10 cellular contexts compared by ENCODE assay signal in genomic region chr20:49297605-49298530, GRCh38. TPM values are rescaled to one million over a fixed set of nuclear protein-coding genes. Genes with fewer than 3 reads are reported as not detected.
DNase-seq lines count a peak whose midpoint lies in the region; ATAC-seq, FAIRE-seq and TF ChIP-seq lines count a peak whose summit lies in the region.
"Had no signal": no experiment of that assay in that cellular context is flagged by ENCODE, and none has a peak within 500 bp of the region (broad histone marks: within the 10 kb centered on the region; RNA-seq: fewer than 3 reads in every experiment).

No MANE protein-coding gene starts in this region.

- H3K4me3 Mint-ChIP-seq in activated CD4-positive, alpha-beta memory T cell treated with anti-CD3 and anti-CD28 coated beads for 36 hours = no peak overlapping the region
- no peak overlapping the region for H3K4me3 Mint-ChIP-seq in memory B cell

- intact Hi-C loops in activated CD4-positive, alpha-beta memory T cell treated with anti-CD3 and anti-CD28 coated beads for 36 hours (cut with micrococcal nuclease) = no loop called here

- no peak for TF ChIP-seq CTCF in HEK293 (tag by site-specific recombination; IDR thresholded peaks at IDR 0.05)

- no peaks in the 10 kb centered on the region for H3K4me1 ChIP-seq in HEK293 (ENCODE audit: control insufficient read depth, insufficient read depth, low read length)
- H3K4me1 ChIP-seq: parathyroid adenoma had no signal

- FAIRE-seq in frontal cortex (lab: Jason Lieb, UNC) = no peak

- H3K27me3 Mint-ChIP-seq in activated CD4-positive, alpha-beta memory T cell treated with anti-CD3 and anti-CD28 coated beads for 36 hours = no peaks in the 10 kb centered on the region
- H3K27me3 Mint-ChIP-seq in memory B cell = no peaks in the 10 kb centered on the region

- H3K36me3 ChIP-seq in HEK293 (ENCODE audit: control insufficient read depth in 2 of 2, insufficient read depth in 1 of 2, low read length in 2 of 2) = peaks cover 0 to 12% of the 10 kb centered on the region in 2 experiments; a peak in 2 of 3 replicates

- peak; percentile 60 for DNase-seq in CD1c-positive myeloid dendritic cell (ENCODE audit: extremely low spot score)
- DNase-seq in activated CD4-positive, alpha-beta memory T cell treated with anti-CD3 and anti-CD28 coated beads for 36 hours = no peak
- DNase-seq in memory B cell (ENCODE audit: low spot score in 2 of 2) = no peak
- no peak for DNase-seq in frontal cortex (ENCODE audit: low spot score in 2 of 2)
- DNase-seq in NCI-H187 treated with DMSO at 0.1 percent for 48 hours (lab: John Stamatoyannopoulos, UW) = no peak
- DNase-seq in amniotic stem cell (lab: John Stamatoyannopoulos, UW) = no peak
- no peak for DNase-seq in kidney glomerular epithelial cell (lab: John Stamatoyannopoulos, UW)
- DNase-seq: stimulated activated CD4-positive, alpha-beta T cell treated with anti-CD3 and anti-CD28 coated beads, Interleukin-2, amount 100 ng/mL, for 24 hours had no signal

- peaks cover 5% of the 10 kb centered on the region for H3K9me3 Mint-ChIP-seq in activated CD4-positive, alpha-beta memory T cell treated with anti-CD3 and anti-CD28 coated beads for 36 hours
- H3K9me3 Mint-ChIP-seq in memory B cell = peaks cover 5% of the 10 kb centered on the region

- POLR2A ChIA-PET in HEK293 (lab: Yijun Ruan, JAX) = interaction anchor here (1.6 kb wide), 1 partner anchor 16 kb away, joined by 3 read pairs; no protein-coding TSS in a partner anchor
- POLR2A ChIA-PET in activated CD4-positive, alpha-beta memory T cell treated with anti-CD3 and anti-CD28 coated beads for 36 hours (lab: Charles Lee) = no interaction called here

- no peak overlapping the region for H3K27ac ChIP-seq in HEK293 (ENCODE audit: extremely low read depth, low read depth, low read length)
- H3K27ac ChIP-seq: parathyroid adenoma had no signal

- CTCF ChIA-PET in HEK293 (lab: Yijun Ruan, JAX) = no interaction called here
- CTCF ChIA-PET in activated CD4-positive, alpha-beta memory T cell treated with anti-CD3 and anti-CD28 coated beads for 36 hours (lab: Charles Lee) = no interaction called here

- H3K36me3 Mint-ChIP-seq in activated CD4-positive, alpha-beta memory T cell treated with anti-CD3 and anti-CD28 coated beads for 36 hours = peaks cover 23% of the 10 kb centered on the region
- H3K36me3 Mint-ChIP-seq in memory B cell = peaks cover 15% of the 10 kb centered on the region

- peak; percentile 29 for ATAC-seq in memory B cell (ENCODE audit: low read depth)

- peak overlapping the region; percentile 74 for H3K27ac Mint-ChIP-seq in activated CD4-positive, alpha-beta memory T cell treated with anti-CD3 and anti-CD28 coated beads for 36 hours
- H3K27ac Mint-ChIP-seq in memory B cell = no peak overlapping the region

- H3K4me3 ChIP-seq in HEK293 (ENCODE audit: low read depth, low read length) = no peak overlapping the region

- H3K4me1 Mint-ChIP-seq in activated CD4-positive, alpha-beta memory T cell treated with anti-CD3 and anti-CD28 coated beads for 36 hours (ENCODE audit: low read depth) = peaks cover 9% of the 10 kb centered on the region
- peaks cover 3% of the 10 kb centered on the region for H3K4me1 Mint-ChIP-seq in memory B cell

- H3K9me3 ChIP-seq in HEK293 (ENCODE audit: control insufficient read depth, insufficient read depth, low read depth, low read length) = no peaks in the 10 kb centered on the region

TF ChIP-seq in HEK293, 187 proteins besides CTCF, POLR2A, EP300 and RAD21:
- TF ChIP-seq ZBTB20 (tag by site-specific recombination; IDR thresholded peaks at IDR 0.05) = no peak
- TF ChIP-seq, protein P1, sequence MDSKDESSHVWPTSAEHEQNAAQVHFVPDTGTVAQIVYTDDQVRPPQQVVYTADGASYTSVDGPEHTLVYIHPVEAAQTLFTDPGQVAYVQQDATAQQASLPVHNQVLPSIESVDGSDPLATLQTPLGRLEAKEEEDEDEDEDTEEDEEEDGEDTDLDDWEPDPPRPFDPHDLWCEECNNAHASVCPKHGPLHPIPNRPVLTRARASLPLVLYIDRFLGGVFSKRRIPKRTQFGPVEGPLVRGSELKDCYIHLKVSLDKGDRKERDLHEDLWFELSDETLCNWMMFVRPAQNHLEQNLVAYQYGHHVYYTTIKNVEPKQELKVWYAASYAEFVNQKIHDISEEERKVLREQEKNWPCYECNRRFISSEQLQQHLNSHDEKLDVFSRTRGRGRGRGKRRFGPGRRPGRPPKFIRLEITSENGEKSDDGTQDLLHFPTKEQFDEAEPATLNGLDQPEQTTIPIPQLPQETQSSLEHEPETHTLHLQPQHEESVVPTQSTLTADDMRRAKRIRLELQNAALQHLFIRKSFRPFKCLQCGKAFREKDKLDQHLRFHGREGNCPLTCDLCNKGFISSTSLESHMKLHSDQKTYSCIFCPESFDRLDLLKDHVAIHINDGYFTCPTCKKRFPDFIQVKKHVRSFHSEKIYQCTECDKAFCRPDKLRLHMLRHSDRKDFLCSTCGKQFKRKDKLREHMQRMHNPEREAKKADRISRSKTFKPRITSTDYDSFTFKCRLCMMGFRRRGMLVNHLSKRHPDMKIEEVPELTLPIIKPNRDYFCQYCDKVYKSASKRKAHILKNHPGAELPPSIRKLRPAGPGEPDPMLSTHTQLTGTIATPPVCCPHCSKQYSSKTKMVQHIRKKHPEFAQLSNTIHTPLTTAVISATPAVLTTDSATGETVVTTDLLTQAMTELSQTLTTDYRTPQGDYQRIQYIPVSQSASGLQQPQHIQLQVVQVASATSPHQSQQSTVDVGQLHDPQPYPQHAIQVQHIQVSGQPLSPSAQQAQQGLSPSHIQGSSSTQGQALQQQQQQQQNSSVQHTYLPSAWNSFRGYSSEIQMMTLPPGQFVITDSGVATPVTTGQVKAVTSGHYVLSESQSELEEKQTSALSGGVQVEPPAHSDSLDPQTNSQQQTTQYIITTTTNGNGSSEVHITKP (tag by site-specific recombination; IDR thresholded peaks at IDR 0.05) = peak; percentile 36; the same call in 1 of the 2 replicates
- no peak for TF ChIP-seq BCL6B (tag by site-specific recombination; IDR thresholded peaks at IDR 0.05)
- TF ChIP-seq, protein P2, sequence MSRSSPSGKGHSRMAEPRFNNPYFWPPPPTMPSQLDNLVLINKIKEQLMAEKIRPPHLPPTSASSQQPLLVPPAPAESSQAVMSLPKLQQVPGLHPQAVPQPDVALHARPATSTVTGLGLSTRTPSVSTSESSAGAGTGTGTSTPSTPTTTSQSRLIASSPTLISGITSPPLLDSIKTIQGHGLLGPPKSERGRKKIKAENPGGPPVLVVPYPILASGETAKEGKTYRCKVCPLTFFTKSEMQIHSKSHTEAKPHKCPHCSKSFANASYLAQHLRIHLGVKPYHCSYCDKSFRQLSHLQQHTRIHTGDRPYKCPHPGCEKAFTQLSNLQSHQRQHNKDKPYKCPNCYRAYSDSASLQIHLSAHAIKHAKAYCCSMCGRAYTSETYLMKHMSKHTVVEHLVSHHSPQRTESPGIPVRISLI (tag by site-specific recombination; IDR thresholded peaks at IDR 0.05) = peak; percentile 52; the same call in 1 of the 2 replicates
- peak; percentile 40; the same call in 1 of the 2 replicates for TF ChIP-seq PRDM4 (tag by site-specific recombination; IDR thresholded peaks at IDR 0.05)
TF ChIP-seq in HEK293: peak in this region for 3.

RNA-seq across cellular contexts. Expression of gene ZNFX1, which starts 20.0 kb away (rescaled TPM):
- total RNA-seq in activated CD4-positive, alpha-beta memory T cell treated with anti-CD3 and anti-CD28 coated beads for 36 hours = 10 to 100 TPM; 42.5 to 45.3 TPM
- total RNA-seq in frontal cortex = 13.0 TPM
